ENCODE assay signal across 18 cellular contexts in genomic region chr10:27355918-27356573, GRCh38.
DNase-seq lines count a peak whose midpoint lies in the region; ATAC-seq, FAIRE-seq and TF ChIP-seq lines count a peak whose summit lies in the region.
"Had no signal": no experiment of that assay in that cellular context is flagged by ENCODE, and none has a peak within 500 bp of the region (broad histone marks: within the 10 kb centered on the region; RNA-seq: fewer than 3 reads in every experiment).

No MANE protein-coding gene starts in this region.

- DNase-seq in A172 (ENCODE audit: low spot score) = peak; percentile 5
- peak; percentile 13 for DNase-seq in Caki2 (ENCODE audit: low read depth)
- DNase-seq in LNCaP clone FGC (ENCODE audit: low read depth) = no peak
- no peak for DNase-seq in bronchial epithelial cell (ENCODE audit: low read depth)
- DNase-seq in NCI-H1048 (lab: John Stamatoyannopoulos, UW) = no peak
- DNase-seq in kidney tubule cell (ENCODE audit: low spot score) = no peak
- DNase-seq: activated CD4-positive, alpha-beta T cell treated with anti-CD3 and anti-CD28 coated beads, Interleukin-2, amount 50 U/mL, for 48 hours; esophagus squamous epithelium; head of caudate nucleus; mammary epithelial cell; naive thymus-derived CD8-positive, alpha-beta T cell; NCI-H1092; NCI-H2107; NCI-H524 treated with DMSO at 0.1 percent for 48 hours; stimulated activated CD4-positive, alpha-beta T cell treated with anti-CD3 and anti-CD28 coated beads, Interleukin-4, amount 100 ng/mL, for 24 hours had no signal

- TF ChIP-seq CTCF in LNCaP clone FGC (IDR thresholded peaks at IDR 0.05; ENCODE audit: control insufficient read depth, extremely low read depth, insufficient read depth) (peak; percentile 63), bronchial epithelial cell (IDR thresholded peaks at IDR 0.05; ENCODE audit: insufficient read depth, low read length, severe bottlenecking) (peak; percentile 5)

- no peak for ATAC-seq in HG03175 (IDR thresholded peaks at IDR 0.05; ENCODE audit: unreplicated experiment)
- ATAC-seq in HG03378 (IDR thresholded peaks at IDR 0.05; ENCODE audit: unreplicated experiment) = no peak
- ATAC-seq: naive thymus-derived CD8-positive, alpha-beta T cell had no signal

- no peak overlapping the region for H3K4me3 ChIP-seq in LNCaP clone FGC (ENCODE audit: low read depth, low read length)
- no peak overlapping the region for H3K4me3 ChIP-seq in bronchial epithelial cell (ENCODE audit: low read depth, low read length)
- H3K4me3 ChIP-seq: esophagus squamous epithelium, skin epidermis had no signal

- H3K36me3 ChIP-seq in bronchial epithelial cell (ENCODE audit: control insufficient read depth, insufficient read depth, low read length) = no peaks in the 10 kb centered on the region
- H3K36me3 ChIP-seq: esophagus squamous epithelium had no signal

- in situ Hi-C loops in Caki2 (cut with HindIII; ENCODE audit: low pct_unique_long_range_greater_than_20kb, low sequenced_read_pairs) = no loop called here

- no peaks in the 10 kb centered on the region for H3K27me3 ChIP-seq in bronchial epithelial cell (ENCODE audit: control insufficient read depth, insufficient read depth, low read length)
- H3K27me3 ChIP-seq: esophagus squamous epithelium had no signal

- FAIRE-seq in bronchial epithelial cell (lab: Jason Lieb, UNC) = no peak

Comparison
In these comparisons a context has a peak if more than half of its experiments do, and no peak if none do; other contexts are left out.
1. DNase-seq: peak in A172 (single experiment) and Caki2 (single experiment); none in LNCaP clone FGC (single experiment), bronchial epithelial cell (single experiment), NCI-H1048 (single experiment) and kidney tubule cell (single experiment).